Comparison of ENCODE assay signal across 17 cellular contexts in the genomic region with DNA sequence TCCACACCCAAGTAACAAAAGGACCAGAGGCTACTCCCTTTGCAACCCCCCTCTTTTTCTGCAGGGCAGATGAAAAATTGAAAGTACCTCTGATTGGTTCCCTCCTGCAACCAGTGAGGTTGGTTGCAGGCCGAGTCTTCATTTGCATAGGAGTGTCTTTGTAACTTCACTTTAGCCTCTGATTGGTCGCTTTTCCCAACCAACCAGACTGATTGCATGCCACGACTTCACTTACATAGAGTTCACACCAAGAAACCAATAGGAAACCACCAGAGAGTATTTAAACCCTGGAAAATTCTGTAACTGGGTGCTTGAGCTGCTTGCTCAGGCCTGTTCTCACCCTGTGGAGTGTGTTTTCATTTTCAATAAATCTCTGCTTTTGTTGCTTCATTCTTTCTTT.
DNase-seq lines count a peak whose midpoint lies in the region; ATAC-seq lines count a peak whose summit lies in the region.
"Had no signal": no experiment of that assay in that cellular context is flagged by ENCODE, and none has a peak within 500 bp of the region (broad histone marks: within the 10 kb centered on the region; RNA-seq: fewer than 3 reads in every experiment).

No MANE protein-coding gene starts in this region.

- peak; percentile 41 for ATAC-seq in left lobe of liver
- ATAC-seq: A549 had no signal

- DNase-seq in DMS 273 (lab: John Stamatoyannopoulos, UW; ENCODE audit: unreplicated experiment), result peak; percentile 9
- DNase-seq in DMS 273 treated with DMSO at 0.1 percent for 48 hours (lab: John Stamatoyannopoulos, UW), result no peak
- DNase-seq in Jurkat, Clone E6-1 (ENCODE audit: low read depth, low spot score), result peak; percentile 33
- DNase-seq in left lobe of liver (ENCODE audit: low spot score), result no peak
- no peak for DNase-seq in OCI-M1 (lab: John Stamatoyannopoulos, UW)
- DNase-seq in NCI-H1105 (lab: John Stamatoyannopoulos, UW), result no peak
- no peak for DNase-seq in NCI-H2081 (lab: John Stamatoyannopoulos, UW)
- DNase-seq: AML-193; Caco-2; CD4-positive, alpha-beta T cell; DMS53; DND-41; GM23248; HCEC 1CT; IMR-90; KBM-7 had no signal

- H3K4me3 ChIP-seq in Jurkat, Clone E6-1 (ENCODE audit: low read length), result no peak overlapping the region
- H3K4me3 ChIP-seq: A549, GM23248 had no signal

Comparison
In these comparisons a context has a peak if more than half of its experiments do, and no peak if none do; other contexts are left out.
1. DNase-seq: peak in DMS 273 (single experiment) and Jurkat, Clone E6-1 (single experiment); none in DMS 273 treated with DMSO at 0.1 percent for 48 hours (single experiment), left lobe of liver (single experiment), OCI-M1 (single experiment), NCI-H1105 (single experiment) and NCI-H2081 (0 of 2).